ENCODE assay signal across 8 cellular contexts in genomic region chr1:84298336-84298687, GRCh38.
DNase-seq lines count a peak whose midpoint lies in the region.

No MANE protein-coding gene starts in this region.

- peak overlapping the region; percentile 59 for H3K4me3 ChIP-seq in HAP-1

- H3K4me1 ChIP-seq in HAP-1 = peaks cover 26% of the 10 kb centered on the region

- no peaks in the 10 kb centered on the region for H3K27me3 ChIP-seq in HAP-1 (ENCODE audit: low read depth)

- DNase-seq in NCI-H2171 treated with DMSO at 0.1 percent for 48 hours (lab: John Stamatoyannopoulos, UW) (peak; percentile 38), NCI-H2171 (lab: John Stamatoyannopoulos, UW) (no peak), HAP-1 (ENCODE audit: low spot score in 2 of 2) (peak; percentile 14 to 59), LoVo (ENCODE audit: low spot score) (peak; percentile 51), kidney tubule cell (ENCODE audit: low spot score) (peak; percentile 56)
- peak; percentile 23 for DNase-seq in activated CD4-positive, alpha-beta T cell treated with anti-CD3 and anti-CD28 coated beads for 1 hour
- peak; percentile 24 to 40 for DNase-seq in stimulated activated CD4-positive, alpha-beta T cell treated with anti-CD3 and anti-CD28 coated beads, Interleukin-2, amount 100 ng/mL, for 48 hours

- H3K36me3 ChIP-seq in HAP-1 (replicated peaks) = no peaks in the 10 kb centered on the region

- H3K27ac ChIP-seq in cingulate gyrus (ENCODE audit: low read depth, low read length) = peak overlapping the region; percentile 93

- H3K9me3 ChIP-seq in HAP-1 = no peaks in the 10 kb centered on the region

- in situ Hi-C loops in HAP-1 (cut with MboI; ENCODE audit: low sequenced_read_pairs) = no loop called here
